ENCODE assay signal across 14 cellular contexts in genomic region chr1:154441241-154441888, GRCh38. TPM values are rescaled to one million over a fixed set of nuclear protein-coding genes. Genes with fewer than 3 reads are reported as not detected.
DNase-seq lines count a peak whose midpoint lies in the region; ATAC-seq and TF ChIP-seq lines count a peak whose summit lies in the region.
"Had no signal": no experiment of that assay in that cellular context is flagged by ENCODE, and none has a peak within 500 bp of the region (broad histone marks: within the 10 kb centered on the region; RNA-seq: fewer than 3 reads in every experiment).

No MANE protein-coding gene starts in this region.

- H3K4me3 Mint-ChIP-seq in CD4-positive, CD25-positive, alpha-beta regulatory T cell = peak overlapping the region; percentile 42 to 86 (median 73)
- no peak overlapping the region for H3K4me3 Mint-ChIP-seq in activated naive CD8-positive, alpha-beta T cell treated with anti-CD3 and anti-CD28 coated beads for 36 hours
- H3K4me3 Mint-ChIP-seq in naive thymus-derived CD8-positive, alpha-beta T cell = peak overlapping the region; percentile 62 to 80 (median 73)
- H3K4me3 Mint-ChIP-seq: activated CD8-positive, alpha-beta memory T cell treated with anti-CD3 and anti-CD28 coated beads, Interleukin-2, amount 10 ng/mL, durations not matched to agents 7 days and 5 days had no signal

- H3K27ac ChIP-seq in BLaER1 (0 out of 2 replicates have a peak overlapping the region, but pooled peaks have one; percentile 4), OCI-LY7 (ENCODE audit: low read depth, low read length, poor library complexity, severe bottlenecking) (no peak overlapping the region)
- peak overlapping the region; percentile 17 for H3K27ac ChIP-seq in CD4-positive, CD25-positive, alpha-beta regulatory T cell (ENCODE audit: insufficient read depth, low read length, poor library complexity, severe bottlenecking)
- H3K27ac ChIP-seq: foreskin keratinocyte had no signal

- H3K9me3 Mint-ChIP-seq in CD4-positive, CD25-positive, alpha-beta regulatory T cell = no peaks in the 10 kb centered on the region
- no peaks in the 10 kb centered on the region for H3K9me3 Mint-ChIP-seq in activated naive CD8-positive, alpha-beta T cell treated with anti-CD3 and anti-CD28 coated beads for 36 hours
- no peaks in the 10 kb centered on the region for H3K9me3 Mint-ChIP-seq in naive thymus-derived CD8-positive, alpha-beta T cell

- H3K9me2 ChIP-seq in OCI-LY7 (ENCODE audit: insufficient read depth, low read length) = no peaks in the 10 kb centered on the region

- no peak overlapping the region for H2AFZ ChIP-seq in OCI-LY7 (ENCODE audit: low read length)

- ATAC-seq in CD4-positive, CD25-positive, alpha-beta regulatory T cell (ENCODE audit: low read depth in 2 of 2) = no peak
- peak; percentile 77 to 79 for ATAC-seq in naive thymus-derived CD8-positive, alpha-beta T cell
- ATAC-seq in HG03139 (IDR thresholded peaks at IDR 0.05; ENCODE audit: unreplicated experiment) = no peak
- ATAC-seq: activated CD8-positive, alpha-beta memory T cell treated with anti-CD3 and anti-CD28 coated beads, Interleukin-2, amount 10 ng/mL, durations not matched to agents 7 days and 5 days had no signal

- BruUV-seq in OCI-LY7 (replicated peaks; lab: Mats Ljungman, UMichigan) = no TSS peak

- H3K9ac ChIP-seq in BLaER1 = no peak overlapping the region

- H3K4me3 ChIP-seq in BLaER1 (no peak overlapping the region), OCI-LY7 (ENCODE audit: low read depth, low read length, poor library complexity, severe bottlenecking) (no peak overlapping the region)
- H3K4me3 ChIP-seq in CD4-positive, CD25-positive, alpha-beta regulatory T cell (ENCODE audit: low read depth, low read length) = peak overlapping the region; percentile 41
- H3K4me3 ChIP-seq: lung had no signal

- intact Hi-C loops in OCI-LY7 (cut with micrococcal nuclease; ENCODE audit: unreplicated experiment) = no loop called here

- TF ChIP-seq CTCF in OCI-LY7 (conservative IDR thresholded peaks at IDR 0.05; ENCODE audit: low read length) = no peak

- no peaks in the 10 kb centered on the region for H3K27me3 ChIP-seq in BLaER1
- no peaks in the 10 kb centered on the region for H3K27me3 ChIP-seq in CD4-positive, CD25-positive, alpha-beta regulatory T cell (ENCODE audit: control insufficient read depth, insufficient read depth, low read length)
- H3K27me3 ChIP-seq: foreskin keratinocyte had no signal

- H3K9me3 ChIP-seq in BLaER1 = no peaks in the 10 kb centered on the region
- H3K9me3 ChIP-seq in CD4-positive, CD25-positive, alpha-beta regulatory T cell (ENCODE audit: control insufficient read depth in 2 of 2, low read length in 2 of 2) = no peaks in the 10 kb centered on the region
- no peaks in the 10 kb centered on the region for H3K9me3 ChIP-seq in OCI-LY7 (ENCODE audit: low read length)

- H3K79me2 ChIP-seq in OCI-LY7 (ENCODE audit: insufficient read depth, low read depth, low read length) = no peaks in the 10 kb centered on the region

- H3K27ac Mint-ChIP-seq in CD4-positive, CD25-positive, alpha-beta regulatory T cell = peak overlapping the region; percentile 87 to 96 (median 89)
- H3K27ac Mint-ChIP-seq in activated naive CD8-positive, alpha-beta T cell treated with anti-CD3 and anti-CD28 coated beads for 36 hours = peak overlapping the region; percentile 76
- peak overlapping the region; percentile 87 to 98 (median 94) for H3K27ac Mint-ChIP-seq in naive thymus-derived CD8-positive, alpha-beta T cell
- H3K27ac Mint-ChIP-seq: activated CD8-positive, alpha-beta memory T cell treated with anti-CD3 and anti-CD28 coated beads, Interleukin-2, amount 10 ng/mL, durations not matched to agents 7 days and 5 days had no signal

- H4K20me1 ChIP-seq in BLaER1 = no peaks in the 10 kb centered on the region
- no peaks in the 10 kb centered on the region for H4K20me1 ChIP-seq in OCI-LY7 (ENCODE audit: insufficient read depth, low read length)

- CTCF ChIA-PET in OCI-LY7 (lab: Charles Lee; ENCODE audit: unreplicated experiment) = no interaction called here

- H3K36me3 ChIP-seq in BLaER1 (no peaks in the 10 kb centered on the region), OCI-LY7 (ENCODE audit: insufficient read depth, low read length) (no peaks in the 10 kb centered on the region)
- H3K36me3 ChIP-seq in CD4-positive, CD25-positive, alpha-beta regulatory T cell (ENCODE audit: control insufficient read depth, insufficient read depth, low read length) = peaks cover 61% of the 10 kb centered on the region

- peaks cover 48% of the 10 kb centered on the region for H3K36me3 Mint-ChIP-seq in CD4-positive, CD25-positive, alpha-beta regulatory T cell
- peaks cover 11% of the 10 kb centered on the region for H3K36me3 Mint-ChIP-seq in activated naive CD8-positive, alpha-beta T cell treated with anti-CD3 and anti-CD28 coated beads for 36 hours
- peaks cover 0 to 68% (median 16%) of the 10 kb centered on the region in 3 donors for H3K36me3 Mint-ChIP-seq in naive thymus-derived CD8-positive, alpha-beta T cell
- H3K36me3 Mint-ChIP-seq: activated CD8-positive, alpha-beta memory T cell treated with anti-CD3 and anti-CD28 coated beads, Interleukin-2, amount 10 ng/mL, durations not matched to agents 7 days and 5 days had no signal

- no peak for DNase-seq in CD4-positive, CD25-positive, alpha-beta regulatory T cell
- DNase-seq in activated naive CD8-positive, alpha-beta T cell treated with anti-CD3 and anti-CD28 coated beads for 36 hours = no peak
- peak in 3 of 10 donors; percentile 32 to 47 (median 45) for DNase-seq in naive thymus-derived CD8-positive, alpha-beta T cell
- DNase-seq in OCI-LY7 (ENCODE audit: low spot score) = no peak
- DNase-seq in DMS153 treated with DMSO at 0.1 percent for 48 hours (lab: John Stamatoyannopoulos, UW; ENCODE audit: unreplicated experiment) = no peak
- DNase-seq: activated CD8-positive, alpha-beta memory T cell treated with anti-CD3 and anti-CD28 coated beads, Interleukin-2, amount 10 ng/mL, durations not matched to agents 7 days and 5 days; C1 segment of cervical spinal cord; foreskin keratinocyte; KBM-7; NCI-H1417; NCI-H446 had no signal

- peaks cover 16 to 82% (median 56%) of the 10 kb centered on the region in 4 donors for H3K4me1 Mint-ChIP-seq in CD4-positive, CD25-positive, alpha-beta regulatory T cell
- H3K4me1 Mint-ChIP-seq in activated naive CD8-positive, alpha-beta T cell treated with anti-CD3 and anti-CD28 coated beads for 36 hours = peaks cover 63% of the 10 kb centered on the region
- peaks cover 40 to 70% (median 64%) of the 10 kb centered on the region in 4 donors for H3K4me1 Mint-ChIP-seq in naive thymus-derived CD8-positive, alpha-beta T cell

- POLR2A ChIA-PET in naive thymus-derived CD8-positive, alpha-beta T cell (lab: Charles Lee) = interaction anchor here (0.5 to 2.8 kb wide), 9 partner anchors 13 to 55 kb away, joined by 3 to 12 read pairs (median 6); partner anchors contain the start of gene IL6R
- POLR2A ChIA-PET in OCI-LY7 (lab: Charles Lee) = no interaction called here

- H3K4me2 ChIP-seq in BLaER1 (peak overlapping the region; percentile 36), OCI-LY7 (ENCODE audit: low read length) (no peak overlapping the region)

- H3K4me1 ChIP-seq in BLaER1 = peaks cover 22% of the 10 kb centered on the region
- H3K4me1 ChIP-seq in CD4-positive, CD25-positive, alpha-beta regulatory T cell (ENCODE audit: control insufficient read depth, insufficient read depth, low read length, poor library complexity, severe bottlenecking) = peaks cover 53% of the 10 kb centered on the region
- H3K4me1 ChIP-seq in OCI-LY7 (ENCODE audit: insufficient read depth, low read length, poor library complexity, severe bottlenecking) = no peaks in the 10 kb centered on the region

- no peaks in the 10 kb centered on the region for H3K27me3 Mint-ChIP-seq in CD4-positive, CD25-positive, alpha-beta regulatory T cell
- H3K27me3 Mint-ChIP-seq in activated naive CD8-positive, alpha-beta T cell treated with anti-CD3 and anti-CD28 coated beads for 36 hours = peaks cover 4% of the 10 kb centered on the region
- H3K27me3 Mint-ChIP-seq in naive thymus-derived CD8-positive, alpha-beta T cell = peaks cover 0 to 4% (median 0%) of the 10 kb centered on the region in 5 donors

RNA-seq across cellular contexts. Expression of gene IL6R, which starts 36.2 kb away (rescaled TPM):
- 135 TPM for total RNA-seq in CD4-positive, CD25-positive, alpha-beta regulatory T cell
- 10 to 100 TPM; 54.5 to 84.4 (median 62.2) TPM for polyA plus RNA-seq in CD4-positive, CD25-positive, alpha-beta regulatory T cell
- total RNA-seq in activated naive CD8-positive, alpha-beta T cell treated with anti-CD3 and anti-CD28 coated beads for 36 hours = 1 to 10 TPM; 2.3 to 2.4 TPM
- total RNA-seq in naive thymus-derived CD8-positive, alpha-beta T cell = 10 to 100 TPM; 44.4 to 49.9 TPM
- polyA plus RNA-seq in naive thymus-derived CD8-positive, alpha-beta T cell = 10 to 100 TPM; 20.1 to 44.1 (median 28.4) TPM
- total RNA-seq in OCI-LY7 (2014; rRNA removed; shearing (Covaris generic)) = not detected in 2 replicates
- not detected in 2 replicates for total RNA-seq in OCI-LY7 (2022)

Comparison
In these comparisons a context has a peak if more than half of its experiments do, and no peak if none do; other contexts are left out.
1. ATAC-seq: peak in naive thymus-derived CD8-positive, alpha-beta T cell (2 of 2); none in CD4-positive, CD25-positive, alpha-beta regulatory T cell (0 of 2) and HG03139 (single experiment).
2. RNA of gene IL6R, which starts 36.2 kb away (total RNA-seq): 135 TPM in CD4-positive, CD25-positive, alpha-beta regulatory T cell (single experiment) and 44.4 to 49.9 TPM in naive thymus-derived CD8-positive, alpha-beta T cell; 2.3 to 2.4 TPM in activated naive CD8-positive, alpha-beta T cell treated with anti-CD3 and anti-CD28 coated beads for 36 hours and not detected in OCI-LY7; every median in the first group is over 10 times any median in the second.
3. Peak in every context shown above with its lines, with median percentiles within 50 percentile points of each other: H3K27ac Mint-ChIP-seq.